ENCODE assay signal across 2 cellular contexts in the genomic region with DNA sequence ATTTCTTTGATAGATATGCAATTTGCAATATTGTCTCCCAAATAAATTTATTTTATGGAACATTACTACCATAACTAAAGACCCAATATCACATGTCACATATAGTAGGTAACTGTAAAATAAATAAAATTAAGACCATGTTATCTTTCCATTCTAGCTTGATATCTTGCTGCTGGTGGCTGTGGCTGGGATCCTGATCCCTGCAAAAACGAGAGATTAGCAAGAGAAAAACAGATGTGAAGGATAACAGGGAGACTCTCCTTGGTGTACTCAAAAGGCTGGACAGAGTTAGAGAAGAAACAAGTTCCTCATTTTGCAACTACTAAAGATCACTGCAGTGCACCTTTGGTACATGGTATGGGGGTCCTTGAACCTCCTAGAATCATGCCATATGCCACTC.
TF ChIP-seq lines count a peak whose summit lies in the region.

No MANE protein-coding gene starts in this region.

TF ChIP-seq in IMR-90, 13 proteins besides CTCF, POLR2A, EP300 and RAD21:
- TF ChIP-seq FOS (IDR thresholded peaks at IDR 0.05; ENCODE audit: low read depth, low read length) (no peak), MAZ (IDR thresholded peaks at IDR 0.05; ENCODE audit: borderline replicate concordance, low read depth, low read length) (no peak), MXI1 (IDR thresholded peaks at IDR 0.05; ENCODE audit: borderline replicate concordance, low read depth, low read length) (no peak), RCOR1 (IDR thresholded peaks at IDR 0.05; ENCODE audit: insufficient replicate concordance, low read length) (no peak), SMC3 (IDR thresholded peaks at IDR 0.05; ENCODE audit: low read depth, low read length) (no peak), NFE2L2 (IDR thresholded peaks at IDR 0.05; ENCODE audit: low read depth, low read length) (no peak), BHLHE40 (IDR thresholded peaks at IDR 0.05; ENCODE audit: low read depth, low read length) (no peak), MAFK (IDR thresholded peaks at IDR 0.05; ENCODE audit: low read depth, low read length) (no peak), CEBPB (IDR thresholded peaks at IDR 0.05; ENCODE audit: low read depth, low read length) (no peak), RFX5 (IDR thresholded peaks at IDR 0.05; ENCODE audit: low read depth, low read length) (no peak), CHD1 (IDR thresholded peaks at IDR 0.05; ENCODE audit: low read depth, low read length) (no peak)
- TF ChIP-seq, protein P1, sequence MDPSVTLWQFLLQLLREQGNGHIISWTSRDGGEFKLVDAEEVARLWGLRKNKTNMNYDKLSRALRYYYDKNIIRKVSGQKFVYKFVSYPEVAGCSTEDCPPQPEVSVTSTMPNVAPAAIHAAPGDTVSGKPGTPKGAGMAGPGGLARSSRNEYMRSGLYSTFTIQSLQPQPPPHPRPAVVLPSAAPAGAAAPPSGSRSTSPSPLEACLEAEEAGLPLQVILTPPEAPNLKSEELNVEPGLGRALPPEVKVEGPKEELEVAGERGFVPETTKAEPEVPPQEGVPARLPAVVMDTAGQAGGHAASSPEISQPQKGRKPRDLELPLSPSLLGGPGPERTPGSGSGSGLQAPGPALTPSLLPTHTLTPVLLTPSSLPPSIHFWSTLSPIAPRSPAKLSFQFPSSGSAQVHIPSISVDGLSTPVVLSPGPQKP (IDR thresholded peaks at IDR 0.05; ENCODE audit: borderline replicate concordance, low read depth, low read length) = no peak
- TF ChIP-seq, protein P2, sequence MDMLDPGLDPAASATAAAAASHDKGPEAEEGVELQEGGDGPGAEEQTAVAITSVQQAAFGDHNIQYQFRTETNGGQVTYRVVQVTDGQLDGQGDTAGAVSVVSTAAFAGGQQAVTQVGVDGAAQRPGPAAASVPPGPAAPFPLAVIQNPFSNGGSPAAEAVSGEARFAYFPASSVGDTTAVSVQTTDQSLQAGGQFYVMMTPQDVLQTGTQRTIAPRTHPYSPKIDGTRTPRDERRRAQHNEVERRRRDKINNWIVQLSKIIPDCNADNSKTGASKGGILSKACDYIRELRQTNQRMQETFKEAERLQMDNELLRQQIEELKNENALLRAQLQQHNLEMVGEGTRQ (IDR thresholded peaks at IDR 0.05; ENCODE audit: low read depth, low read length) = no peak

TF ChIP-seq in H1, 55 proteins besides CTCF, POLR2A, EP300 and RAD21:
- no peak for TF ChIP-seq TAF1 (IDR thresholded peaks at IDR 0.05; ENCODE audit: low read depth, low read length)
- TF ChIP-seq CTBP2 (IDR thresholded peaks at IDR 0.05; ENCODE audit: borderline replicate concordance, insufficient read depth, insufficient read length, low read length) = no peak
- no peak for TF ChIP-seq SP4 (IDR thresholded peaks at IDR 0.05; ENCODE audit: low read length)
- no peak for TF ChIP-seq SP1 (IDR thresholded peaks at IDR 0.05; ENCODE audit: low read depth, low read length)
- no peak for TF ChIP-seq EGR1 (IDR thresholded peaks at IDR 0.05; ENCODE audit: borderline replicate concordance, low read depth, low read length)
- TF ChIP-seq TAF7 (optimal IDR thresholded peaks at IDR 0.05; ENCODE audit: borderline replicate concordance, low read depth, low read length) = no peak
